Comparison of ENCODE assay signal across 1 cellular context in the genomic region with DNA sequence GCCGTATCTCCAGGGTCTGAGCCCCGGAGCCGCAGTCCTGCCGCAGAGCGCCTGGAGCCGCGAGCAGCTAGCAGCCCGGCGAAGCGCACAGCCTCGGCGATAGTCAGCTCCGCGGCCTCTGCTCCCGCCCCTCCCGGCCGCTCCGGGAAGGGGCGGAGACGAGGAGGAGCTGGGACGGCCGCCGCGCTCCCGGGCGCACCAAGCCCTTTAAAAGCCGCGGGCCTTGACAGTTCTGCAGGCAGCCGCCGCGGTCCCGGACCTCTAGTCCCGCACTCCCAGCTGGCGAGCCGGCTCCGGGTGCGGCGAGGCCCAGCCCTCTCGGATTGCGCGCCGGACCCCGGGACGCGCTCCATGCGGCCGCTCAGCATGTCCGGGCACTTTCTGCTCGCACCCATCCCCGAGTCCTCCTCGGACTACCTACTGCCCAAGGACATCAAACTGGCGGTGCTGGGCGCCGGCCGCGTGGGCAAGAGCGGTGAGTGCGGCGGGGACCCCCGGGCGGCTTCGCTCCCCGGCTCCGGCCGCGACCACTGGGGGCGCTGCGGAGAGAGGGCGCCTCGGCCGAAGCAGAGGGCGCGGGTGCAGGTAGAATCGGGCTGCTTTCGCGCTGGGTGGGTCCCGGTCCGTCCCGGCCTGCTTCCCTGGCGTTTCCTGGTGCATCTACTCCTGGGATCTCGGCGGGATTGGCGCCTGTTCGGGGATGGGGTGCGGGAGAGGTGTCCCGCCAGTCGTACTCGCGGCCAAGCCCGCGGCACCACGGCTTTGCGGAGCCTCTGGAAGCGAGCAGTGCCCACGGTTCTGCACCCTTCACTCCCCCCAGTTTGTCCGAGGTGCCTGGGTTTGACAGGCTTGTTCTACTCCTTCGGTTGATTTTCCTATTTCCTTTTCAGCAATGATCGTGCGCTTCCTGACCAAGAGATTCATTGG.
TF ChIP-seq lines count a peak whose summit lies in the region.

A gene with protein sequence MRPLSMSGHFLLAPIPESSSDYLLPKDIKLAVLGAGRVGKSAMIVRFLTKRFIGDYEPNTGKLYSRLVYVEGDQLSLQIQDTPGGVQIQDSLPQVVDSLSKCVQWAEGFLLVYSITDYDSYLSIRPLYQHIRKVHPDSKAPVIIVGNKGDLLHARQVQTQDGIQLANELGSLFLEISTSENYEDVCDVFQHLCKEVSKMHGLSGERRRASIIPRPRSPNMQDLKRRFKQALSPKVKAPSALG (plus strand): TSS at position 237 of the 927 bp plus-strand sequence. CDS start 115 bp downstream, at position 352.

TF ChIP-seq in H1, 55 proteins besides CTCF, POLR2A, EP300 and RAD21 (continued from another document):
- TF ChIP-seq BCL11A (IDR thresholded peaks at IDR 0.05; ENCODE audit: low read depth in 2 of 2, low read length in 2 of 2): no peak
- no peak for TF ChIP-seq YY1 (IDR thresholded peaks at IDR 0.05; ENCODE audit: low read depth, low read length)
- TF ChIP-seq SP1 (IDR thresholded peaks at IDR 0.05; ENCODE audit: low read depth, low read length): no peak
- peak; percentile 43; the same call in 1 of the 2 replicates for TF ChIP-seq GTF2F1 (IDR thresholded peaks at IDR 0.05; ENCODE audit: borderline replicate concordance, low read depth, low read length)
